ENCODE assay signal across 12 cellular contexts in genomic region chr11:132300283-132300682, GRCh38.
A peak's percentile ranks its signal among the peaks of the same experiment; 100 is the strongest.
DNase-seq lines count a peak whose midpoint lies in the region; ATAC-seq and TF ChIP-seq lines count a peak whose summit lies in the region.
"Had no signal": no experiment of that assay in that cellular context is flagged by ENCODE, and none has a peak within 500 bp of the region (broad histone marks: within the 10 kb centered on the region; RNA-seq: fewer than 3 reads in every experiment).

No MANE protein-coding gene starts in this region.

- WGBS in SK-N-SH (ENCODE audit: low lambda C conversion rate): 34% methylated on average over 5 of the region's 5 CpGs

- no peak overlapping the region for H3K9ac ChIP-seq in SK-N-SH

- H3K9me2 ChIP-seq in SK-N-SH: no peaks in the 10 kb centered on the region

- peak; percentile 42 for DNase-seq in SK-N-SH
- no peak for DNase-seq in LNCaP clone FGC (ENCODE audit: low read depth)
- DNase-seq in endothelial cell (ENCODE audit: low spot score): peak; percentile 15
- no peak for DNase-seq in upper lobe of right lung
- DNase-seq in putamen (ENCODE audit: low spot score): no peak
- no peak for DNase-seq in GF-D8 (lab: John Stamatoyannopoulos, UW)
- no peak for DNase-seq in activated T-cell treated with anti-CD3 and anti-CD28 coated beads, Interleukin-2, amount 50 U/mL, for 48 hours
- DNase-seq: activated B cell treated with CpG ODN at 0.5 μM for 24 hours; activated naive CD8-positive, alpha-beta T cell treated with anti-CD3 and anti-CD28 coated beads for 36 hours; naive B cell; NCI-H226 had no signal

- no peaks in the 10 kb centered on the region for H3K27me3 Mint-ChIP-seq in endothelial cell (ENCODE audit: unreplicated experiment)
- H3K27me3 Mint-ChIP-seq: activated B cell treated with CpG ODN at 0.5 μM for 24 hours; activated naive CD8-positive, alpha-beta T cell treated with anti-CD3 and anti-CD28 coated beads for 36 hours; naive B cell had no signal

- peaks cover 17% of the 10 kb centered on the region for H3K4me1 Mint-ChIP-seq in endothelial cell (ENCODE audit: unreplicated experiment)
- H3K4me1 Mint-ChIP-seq: activated B cell treated with CpG ODN at 0.5 μM for 24 hours; activated naive CD8-positive, alpha-beta T cell treated with anti-CD3 and anti-CD28 coated beads for 36 hours; naive B cell had no signal

- CTCF ChIA-PET in SK-N-SH (lab: Yijun Ruan, JAX): interaction anchor here (0.7 to 6.3 kb wide), 8 partner anchors 9 to 432 kb away, joined by 3 to 64 read pairs (median 4); no protein-coding TSS in a partner anchor

- TF ChIP-seq RAD21 in SK-N-SH (IDR thresholded peaks at IDR 0.05; ENCODE audit: low read length): peak; percentile 42

- no peak overlapping the region for H3K4me3 Mint-ChIP-seq in endothelial cell (ENCODE audit: unreplicated experiment)
- H3K4me3 Mint-ChIP-seq: activated B cell treated with CpG ODN at 0.5 μM for 24 hours; activated naive CD8-positive, alpha-beta T cell treated with anti-CD3 and anti-CD28 coated beads for 36 hours; naive B cell had no signal

- H3K36me3 Mint-ChIP-seq in endothelial cell (ENCODE audit: low read depth, unreplicated experiment): no peaks in the 10 kb centered on the region
- H3K36me3 Mint-ChIP-seq: activated naive CD8-positive, alpha-beta T cell treated with anti-CD3 and anti-CD28 coated beads for 36 hours; naive B cell had no signal

- no peaks in the 10 kb centered on the region for H4K20me1 ChIP-seq in SK-N-SH (ENCODE audit: insufficient read depth)

- H3K27me3 ChIP-seq in SK-N-SH (ENCODE audit: insufficient read depth) (no peaks in the 10 kb centered on the region), upper lobe of right lung (no peaks in the 10 kb centered on the region)

- TF ChIP-seq CTCF in SK-N-SH (IDR thresholded peaks at IDR 0.05): peak; percentile 46
- TF ChIP-seq CTCF in LNCaP clone FGC (IDR thresholded peaks at IDR 0.05; ENCODE audit: control insufficient read depth, extremely low read depth, insufficient read depth): peak; percentile 28
- no peak for TF ChIP-seq CTCF in endothelial cell (IDR thresholded peaks at IDR 0.05; ENCODE audit: unreplicated experiment)
- TF ChIP-seq CTCF in upper lobe of right lung (IDR thresholded peaks at IDR 0.05): no peak

- ATAC-seq in SK-N-SH treated with all-trans-retinoic acid at 6 μM for 48 hours (no peak; the same call in 2 of the 3 replicates), upper lobe of right lung (peak; percentile 34)

- H3K27ac ChIP-seq in SK-N-SH (ENCODE audit: low read depth in 2 of 2, low read length in 1 of 2) (no peak overlapping the region), upper lobe of right lung (no peak overlapping the region)

- no peaks in the 10 kb centered on the region for H3K4me1 ChIP-seq in SK-N-SH (ENCODE audit: control insufficient read depth in 1 of 2, insufficient read depth in 2 of 2, low read depth in 1 of 2, low read length in 1 of 2)
- no peaks in the 10 kb centered on the region for H3K4me1 ChIP-seq in upper lobe of right lung

- H3K9me3 ChIP-seq in SK-N-SH (no peaks in the 10 kb centered on the region), upper lobe of right lung (no peaks in the 10 kb centered on the region)

- H3K4me3 ChIP-seq in SK-N-SH (ENCODE audit: low read depth in 2 of 2, low read length in 1 of 2) (no peak overlapping the region), LNCaP clone FGC (ENCODE audit: low read depth, low read length) (no peak overlapping the region), upper lobe of right lung (no peak overlapping the region)

- no peaks in the 10 kb centered on the region for H3F3A ChIP-seq in SK-N-SH (replicated peaks; ENCODE audit: insufficient read depth)

- H3K36me3 ChIP-seq in SK-N-SH (replicated peaks in 1 of 2; ENCODE audit: control insufficient read depth in 1 of 2, insufficient read depth in 2 of 2, low read length in 1 of 2) (no peaks in the 10 kb centered on the region), upper lobe of right lung (no peaks in the 10 kb centered on the region)

- H3K4me2 ChIP-seq in SK-N-SH: no peak overlapping the region

- no peaks in the 10 kb centered on the region for H3K9me3 Mint-ChIP-seq in endothelial cell (ENCODE audit: unreplicated experiment)
- H3K9me3 Mint-ChIP-seq: activated B cell treated with CpG ODN at 0.5 μM for 24 hours; activated naive CD8-positive, alpha-beta T cell treated with anti-CD3 and anti-CD28 coated beads for 36 hours had no signal

- H3K27ac Mint-ChIP-seq in endothelial cell (ENCODE audit: unreplicated experiment): no peak overlapping the region
- H3K27ac Mint-ChIP-seq: activated B cell treated with CpG ODN at 0.5 μM for 24 hours; activated naive CD8-positive, alpha-beta T cell treated with anti-CD3 and anti-CD28 coated beads for 36 hours had no signal

- no peak for TF ChIP-seq EP300 in SK-N-SH (IDR thresholded peaks at IDR 0.05; ENCODE audit: borderline replicate concordance in 1 of 2, low read depth in 1 of 2, low read length in 1 of 2)

- intact Hi-C loops in upper lobe of right lung (cut with DNase I): no loop called here

- H3K79me2 ChIP-seq in SK-N-SH (ENCODE audit: insufficient read depth): no peaks in the 10 kb centered on the region

- no peak overlapping the region for H2AFZ ChIP-seq in SK-N-SH (ENCODE audit: low read depth)

- POLR2A ChIA-PET in SK-N-SH (lab: Yijun Ruan, JAX): no interaction called here

TF ChIP-seq in SK-N-SH, 30 proteins besides CTCF, POLR2A, EP300 and RAD21 (continues in another document):
- TF ChIP-seq SIN3A (IDR thresholded peaks at IDR 0.05; ENCODE audit: borderline replicate concordance, low read depth, low read length) (no peak), IRF3 (IDR thresholded peaks at IDR 0.05; ENCODE audit: low read depth, low read length) (no peak)

TF ChIP-seq in SK-N-SH treated with all-trans-retinoic acid at 6 μM for 48 hours, 23 proteins besides CTCF, POLR2A, EP300 and RAD21 (continues in another document):
- no peak for TF ChIP-seq ZFP30 (CRISPR knock-in tag; IDR thresholded peaks at IDR 0.05)
- no peak for TF ChIP-seq PPARA (CRISPR knock-in tag; IDR thresholded peaks at IDR 0.05; ENCODE audit: borderline replicate concordance)
- no peak for TF ChIP-seq ZFP3 (CRISPR knock-in tag; IDR thresholded peaks at IDR 0.05)
- TF ChIP-seq BACH2 (CRISPR knock-in tag; IDR thresholded peaks at IDR 0.05; ENCODE audit: borderline replicate concordance): no peak
- no peak for TF ChIP-seq POU6F1 (CRISPR knock-in tag; IDR thresholded peaks at IDR 0.05; ENCODE audit: borderline replicate concordance, low read depth)
- TF ChIP-seq CREB5 (CRISPR knock-in tag; IDR thresholded peaks at IDR 0.05; ENCODE audit: low read depth): no peak
- TF ChIP-seq ZC3H10 (CRISPR knock-in tag; IDR thresholded peaks at IDR 0.05): no peak
- TF ChIP-seq GLIS3 (CRISPR knock-in tag; IDR thresholded peaks at IDR 0.05): no peak
- no peak for TF ChIP-seq ZNF8 (CRISPR knock-in tag; IDR thresholded peaks at IDR 0.05)
- no peak for TF ChIP-seq OSR1 (CRISPR knock-in tag; IDR thresholded peaks at IDR 0.05)
- TF ChIP-seq PATZ1 (CRISPR knock-in tag; IDR thresholded peaks at IDR 0.05; ENCODE audit: borderline replicate concordance): no peak
- no peak for TF ChIP-seq TCF4 (CRISPR knock-in tag; IDR thresholded peaks at IDR 0.05; ENCODE audit: borderline replicate concordance)

Comparison
In these comparisons a context has a peak if more than half of its experiments do, and no peak if none do; other contexts are left out.
1. DNase-seq: peak in SK-N-SH (single experiment) and endothelial cell (single experiment); none in LNCaP clone FGC (single experiment), upper lobe of right lung (single experiment), putamen (single experiment), GF-D8 (single experiment) and activated T-cell treated with anti-CD3 and anti-CD28 coated beads, Interleukin-2, amount 50 U/mL, for 48 hours (0 of 2).
2. CTCF ChIP-seq: peak in SK-N-SH (single experiment) and LNCaP clone FGC (single experiment); none in endothelial cell (single experiment) and upper lobe of right lung (single experiment).